Comparison of ENCODE assay signal across 13 cellular contexts in the genomic region with DNA sequence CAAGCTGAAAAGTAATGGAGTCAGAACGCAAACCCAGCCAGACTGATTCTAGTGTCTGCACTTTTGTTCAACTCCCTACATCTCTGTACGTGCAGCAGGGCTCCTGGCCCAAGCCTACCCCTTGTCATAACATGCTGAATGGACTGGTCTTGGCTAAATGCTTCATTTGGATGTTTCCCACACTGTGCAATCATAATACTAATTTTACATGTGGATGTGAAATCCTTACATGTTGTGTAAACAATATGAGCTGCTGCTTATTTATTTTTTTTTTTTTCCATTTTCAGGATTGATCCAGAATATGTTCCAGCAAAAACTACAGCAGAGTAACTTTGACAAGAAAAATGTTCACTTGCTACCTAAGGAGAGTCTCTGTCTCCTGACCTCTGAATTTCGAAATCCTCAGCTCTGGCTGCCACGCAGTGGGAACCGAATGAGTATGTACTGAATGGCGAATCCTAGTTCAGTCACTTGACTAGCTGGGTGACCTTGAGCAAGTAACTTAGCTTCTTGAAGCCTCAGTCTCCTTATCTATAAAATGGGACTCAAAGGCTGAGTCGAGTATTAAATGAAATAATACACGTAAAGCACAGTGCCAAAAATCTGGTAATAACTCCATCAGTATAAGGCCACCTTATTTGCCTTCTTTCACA.
"Had no signal": no experiment of that assay in that cellular context is flagged by ENCODE, and none has a peak within 500 bp of the region (broad histone marks: within the 10 kb centered on the region; RNA-seq: fewer than 3 reads in every experiment).

No MANE protein-coding gene starts in this region.

- ATAC-seq: stimulated activated memory B cell treated with anti-CD40 and anti-IgM and Interleukin-4, amounts not matched to agents 10 μg/mL and 1 μg/mL and 100 μg/mL, for 72 hours had no signal

- H3K4me3 ChIP-seq: hepatocyte, ovary, tibial nerve had no signal

- DNase-seq: activated B cell treated with CpG ODN at 0.5 μM for 24 hours; activated CD4-positive, alpha-beta T cell treated with anti-CD3 and anti-CD28 coated beads, Interleukin-2, amount 10 ng/mL, durations not matched to agents 7 days and 5 days; activated CD8-positive, alpha-beta memory T cell treated with anti-CD3 and anti-CD28 coated beads for 24 hours; activated naive CD4-positive, alpha-beta T cell treated with Interleukin-2 at 50 U/mL for 16 hours; central memory CD4-positive, alpha-beta T cell; cortex of kidney; effector CD8-positive, alpha-beta T cell; kidney glomerular epithelial cell; ovary; retina had no signal
